Comparison of ENCODE assay signal across 10 cellular contexts in genomic region chr3:58628823-58629562, GRCh38. TPM values are rescaled to one million over a fixed set of nuclear protein-coding genes. Genes with fewer than 3 reads are reported as not detected.
DNase-seq lines count a peak whose midpoint lies in the region; ATAC-seq and TF ChIP-seq lines count a peak whose summit lies in the region.
"Had no signal": no experiment of that assay in that cellular context is flagged by ENCODE, and none has a peak within 500 bp of the region (broad histone marks: within the 10 kb centered on the region; RNA-seq: fewer than 3 reads in every experiment).

No MANE protein-coding gene starts in this region.

- intact Hi-C loops in psoas muscle (cut with DNase I) = loop anchor here in 1 of 2 donors (1.0 kb wide), 1 partner anchor 62 kb away; no protein-coding TSS in a partner anchor

- DNase-seq in DMS 273 treated with DMSO at 0.1 percent for 48 hours (lab: John Stamatoyannopoulos, UW) (peak; percentile 63), SJCRH30 (peak; percentile 32 to 69), fibroblast of the aortic adventitia (ENCODE audit: low read depth) (peak; percentile 99), psoas muscle (peak in 1 of 2 donors; percentile 72), germinal center (ENCODE audit: low spot score) (no peak), NCI-H526 (lab: John Stamatoyannopoulos, UW) (no peak), OCI-M2 (lab: John Stamatoyannopoulos, UW; ENCODE audit: unreplicated experiment) (no peak)
- DNase-seq: DMS53 had no signal

- H3K27ac ChIP-seq in SJCRH30 (peak overlapping the region; percentile 27; the same call in 1 of the 2 replicates), psoas muscle (peak overlapping the region; percentile 30)
- H3K27ac ChIP-seq: cardiac muscle cell had no signal

- H3K27me3 ChIP-seq in SJCRH30 (no peaks in the 10 kb centered on the region), psoas muscle (ENCODE audit: insufficient read depth in 3 of 3, low read length in 2 of 3) (no peaks in the 10 kb centered on the region)
- H3K27me3 ChIP-seq: cardiac muscle cell had no signal

- ATAC-seq in psoas muscle (peak in 3 of 4 donors; percentile 30 to 67 (median 34)), esophagus mucosa (no peak)

- H3K9me3 ChIP-seq in SJCRH30 (replicated peaks) = no peaks in the 10 kb centered on the region
- H3K9me3 ChIP-seq in psoas muscle = no peaks in the 10 kb centered on the region

- H3K36me3 ChIP-seq in SJCRH30 = no peaks in the 10 kb centered on the region
- no peaks in the 10 kb centered on the region for H3K36me3 ChIP-seq in psoas muscle (ENCODE audit: insufficient read depth in 1 of 2, low read depth in 1 of 2)
- H3K36me3 ChIP-seq: cardiac muscle cell had no signal

- H3K4me1 ChIP-seq in SJCRH30 (peaks cover 36% of the 10 kb centered on the region), psoas muscle (peaks cover 10% of the 10 kb centered on the region)

- H3K4me3 ChIP-seq in SJCRH30 (no peak overlapping the region), fibroblast of the aortic adventitia (ENCODE audit: low read depth, low read length) (peak overlapping the region; percentile 35), psoas muscle (no peak overlapping the region)
- H3K4me3 ChIP-seq: cardiac muscle cell had no signal

- TF ChIP-seq CTCF in fibroblast of the aortic adventitia (IDR thresholded peaks at IDR 0.05; ENCODE audit: insufficient read depth, low read length) (peak; percentile 11), psoas muscle (IDR thresholded peaks at IDR 0.05) (no peak)

- 40 to 47% (median 42%) methylated on average over 13 of the region's 13 CpGs for WGBS in psoas muscle, 3 donors

RNA-seq across cellular contexts. Expression of gene FAM3D, which starts 37.6 kb away (rescaled TPM):
- not detected in 2 replicates for total RNA-seq in SJCRH30 (2014; rRNA removed; shearing (Covaris generic))
- total RNA-seq in fibroblast of the aortic adventitia (ENCODE audit: low replicate concordance) (not detected in 2 replicates), psoas muscle (not detected), esophagus mucosa (134 TPM)
- under 1 TPM in 1 of 3 donors, not detected in 2; 0.05 TPM for polyA plus RNA-seq in psoas muscle
- polyA plus RNA-seq: cardiac muscle cell had no signal

RNA-seq across cellular contexts. Expression of gene FAM107A, which starts 51.8 kb away (rescaled TPM):
- total RNA-seq in SJCRH30 (2014; rRNA removed; shearing (Covaris generic)) = 2.0 and 2.6 TPM in 2 replicates
- 0.54 TPM in 1 of 2 replicates, not detected in the other for total RNA-seq in fibroblast of the aortic adventitia (ENCODE audit: low replicate concordance)
- total RNA-seq in psoas muscle = 10 to 100 TPM; 10.8 to 19.0 (median 17.8) TPM
- polyA plus RNA-seq in psoas muscle = 10 to 100 TPM; 16.5 to 24.0 (median 22.6) TPM
- 4.1 TPM for total RNA-seq in esophagus mucosa
- total RNA-seq: cardiac muscle cell had no signal
- polyA plus RNA-seq: cardiac muscle cell had no signal

Comparison
In these comparisons a context has a peak if more than half of its experiments do, and no peak if none do; other contexts are left out.
1. DNase-seq: peak in DMS 273 treated with DMSO at 0.1 percent for 48 hours (single experiment), SJCRH30 (2 of 2) and fibroblast of the aortic adventitia (single experiment); none in germinal center (single experiment), NCI-H526 (0 of 2) and OCI-M2 (single experiment).
2. RNA of gene FAM3D, which starts 37.6 kb away (total RNA-seq): 134 TPM in esophagus mucosa (single experiment); not detected in psoas muscle, not detected in SJCRH30 and not detected in fibroblast of the aortic adventitia; every median in the first group is over 100 times any median in the second.